ENCODE assay signal across 43 cellular contexts in the genomic region with DNA sequence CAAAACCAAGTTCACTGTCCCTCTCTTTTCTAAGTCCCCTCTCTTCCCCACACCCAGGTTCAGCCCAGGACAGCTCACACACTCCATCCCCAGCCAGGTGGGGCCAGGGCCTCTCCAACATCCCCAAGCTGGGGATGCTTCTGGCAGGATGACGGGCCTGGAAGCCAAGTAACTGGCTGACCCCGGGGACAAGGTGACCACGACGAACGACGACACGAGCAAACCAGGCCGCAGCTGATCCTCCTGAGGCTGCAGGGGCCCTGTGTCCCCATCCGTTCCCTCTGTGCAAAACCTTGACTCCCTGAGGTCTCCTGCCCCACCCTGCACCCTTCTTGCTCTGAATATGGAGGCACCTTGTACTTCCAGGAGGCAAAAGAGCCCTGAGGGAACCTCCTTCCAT. TPM values are rescaled to one million over a fixed set of nuclear protein-coding genes. Genes with fewer than 3 reads are reported as not detected.
"Had no signal": no experiment of that assay in that cellular context is flagged by ENCODE, and none has a peak within 500 bp of the region (broad histone marks: within the 10 kb centered on the region; RNA-seq: fewer than 3 reads in every experiment).

No MANE protein-coding gene starts in this region.

- H3K4me1 ChIP-seq: adrenal gland, ascending aorta, body of pancreas, breast epithelium had no signal

- H3K4me3 ChIP-seq: adrenal gland, ascending aorta, body of pancreas, breast epithelium, cardiac muscle cell had no signal

- DNase-seq: activated effector memory CD4-positive, alpha-beta T cell treated with anti-CD3 and anti-CD28 coated beads, Interleukin-2, amount 50 U/mL, for 16 hours; activated effector memory CD4-positive, alpha-beta T cell treated with Interleukin-2 at 50 U/mL for 16 hours; activated gamma-delta T cell; activated gamma-delta T cell treated with Interleukin-2 at 50 U/mL for 16 hours; activated naive CD4-positive, alpha-beta T cell; activated naive CD4-positive, alpha-beta T cell treated with anti-CD3 and anti-CD28 coated beads for 36 hours; activated naive CD4-positive, alpha-beta T cell treated with anti-CD3 and anti-CD28 coated beads, Interleukin-2, amount 10 ng/mL, durations not matched to agents 7 days and 5 days; activated naive CD4-positive, alpha-beta T cell treated with anti-CD3 and anti-CD28 coated beads, Interleukin-2, amount 50 U/mL, for 16 hours; activated naive CD4-positive, alpha-beta T cell treated with Interleukin-2 at 50 U/mL for 16 hours; activated naive CD8-positive, alpha-beta T cell treated with anti-CD3 and anti-CD28 coated beads for 36 hours; activated naive CD8-positive, alpha-beta T cell treated with anti-CD3 and anti-CD28 coated beads, Interleukin-2, amount 10 ng/mL, durations not matched to agents 7 days and 5 days; activated naive CD8-positive, alpha-beta T cell treated with anti-CD3 and anti-CD28 coated beads, Interleukin-2, amount 50 U/mL, for 24 hours; activated T-cell treated with anti-CD3 and anti-CD28 coated beads for 4 hours; activated T-cell treated with anti-CD3 and anti-CD28 coated beads, Interleukin-2, amount 50 U/mL, for 1 hour; activated T-cell treated with anti-CD3 and anti-CD28 coated beads, Interleukin-2, amount 50 U/mL, for 24 hours; activated T-cell treated with anti-CD3 and anti-CD28 coated beads, Interleukin-2, amount 50 U/mL, for 4 hours; activated T-cell treated with anti-CD3 and anti-CD28 coated beads, Interleukin-2, amount 50 U/mL, for 48 hours; activated T-cell treated with anti-CD3 and anti-CD28 coated beads, Interleukin-2, amount 50 U/mL, for 72 hours; adrenal gland; amniotic stem cell; amygdala; anterior cingulate cortex; aorta; body of pancreas; brain microvascular endothelial cell; caudate nucleus; central memory CD4-positive, alpha-beta T cell; cerebellar nuclear complex had no signal

- H3K9me3 ChIP-seq: adrenal gland, ascending aorta, body of pancreas, breast epithelium had no signal

- H3K27me3 Mint-ChIP-seq: activated naive CD4-positive, alpha-beta T cell treated with anti-CD3 and anti-CD28 coated beads, Interleukin-2, amount 10 ng/mL, durations not matched to agents 7 days and 5 days; activated naive CD8-positive, alpha-beta T cell treated with anti-CD3 and anti-CD28 coated beads, Interleukin-2, amount 10 ng/mL, durations not matched to agents 7 days and 5 days had no signal

- H3K27ac ChIP-seq: adrenal gland, ascending aorta, body of pancreas, brain microvascular endothelial cell, breast epithelium, cardiac muscle cell had no signal

- H3K36me3 Mint-ChIP-seq: activated naive CD4-positive, alpha-beta T cell treated with anti-CD3 and anti-CD28 coated beads, Interleukin-2, amount 10 ng/mL, durations not matched to agents 7 days and 5 days; activated naive CD4-positive, alpha-beta T cell treated with anti-CD3 and anti-CD28 coated beads, Interleukin-2, amount 50 U/mL, for 24 hours; activated naive CD4-positive, alpha-beta T cell treated with anti-CD3 and anti-CD28 coated beads, Interleukin-2, amount 50 U/mL, for 72 hours; activated naive CD8-positive, alpha-beta T cell; activated naive CD8-positive, alpha-beta T cell treated with anti-CD3 and anti-CD28 coated beads for 36 hours; activated naive CD8-positive, alpha-beta T cell treated with anti-CD3 and anti-CD28 coated beads, Interleukin-2, amount 10 ng/mL, durations not matched to agents 7 days and 5 days; brain had no signal

- H3K36me3 ChIP-seq: adrenal gland, ascending aorta, brain microvascular endothelial cell, breast epithelium, cardiac muscle cell had no signal

- H3K27me3 ChIP-seq: ascending aorta, body of pancreas, brain microvascular endothelial cell, breast epithelium, cardiac muscle cell had no signal

- H3K4me1 Mint-ChIP-seq: activated naive CD4-positive, alpha-beta T cell treated with anti-CD3 and anti-CD28 coated beads, Interleukin-2, amount 10 ng/mL, durations not matched to agents 7 days and 5 days; activated naive CD4-positive, alpha-beta T cell treated with anti-CD3 and anti-CD28 coated beads, Interleukin-2, amount 50 U/mL, for 24 hours; activated naive CD8-positive, alpha-beta T cell treated with anti-CD3 and anti-CD28 coated beads for 36 hours; activated naive CD8-positive, alpha-beta T cell treated with anti-CD3 and anti-CD28 coated beads, Interleukin-2, amount 10 ng/mL, durations not matched to agents 7 days and 5 days; activated naive CD8-positive, alpha-beta T cell treated with anti-CD3 and anti-CD28 coated beads, Interleukin-2, amount 50 U/mL, for 24 hours; activated T-helper 17 cell treated with anti-CD3 and anti-CD28 coated beads, Interleukin-2, amount 50 U/mL, for 72 hours; brain; central memory CD8-positive, alpha-beta T cell had no signal

- H3K9me3 Mint-ChIP-seq: activated naive CD4-positive, alpha-beta T cell treated with anti-CD3 and anti-CD28 coated beads for 36 hours; activated naive CD4-positive, alpha-beta T cell treated with anti-CD3 and anti-CD28 coated beads, Interleukin-2, amount 50 U/mL, for 24 hours; activated naive CD8-positive, alpha-beta T cell treated with anti-CD3 and anti-CD28 coated beads for 36 hours; activated naive CD8-positive, alpha-beta T cell treated with anti-CD3 and anti-CD28 coated beads, Interleukin-2, amount 50 U/mL, for 24 hours; activated T-cell treated with anti-CD3 and anti-CD28 coated beads, Interleukin-2, amount 50 U/mL, for 24 hours; activated T-cell treated with anti-CD3 and anti-CD28 coated beads, Interleukin-2, amount 50 U/mL, for 4 hours; activated T-helper 1 cell treated with anti-CD3 and anti-CD28 coated beads, Interleukin-12 subunit alpha, Interleukin-12 subunit beta, Interleukin-2, Interleukin-4 antibody, amounts not matched to agents 30 ng/mL and 10 ng/mL and 1 ng/mL, durations not matched to agents 14 hours and 24 hours and 36 hours; activated T-helper 2 cell treated with anti-CD3 and anti-CD28 coated beads, Interferon-gamma antibody, Interleukin-2, Interleukin-4, amounts not matched to agents 10 μg/mL and 5 μg/mL and 100 μg/mL, durations not matched to agents 14 hours and 24 hours and 36 hours; central memory CD8-positive, alpha-beta T cell had no signal

- H3K27ac Mint-ChIP-seq: activated naive CD4-positive, alpha-beta T cell treated with anti-CD3 and anti-CD28 coated beads for 36 hours; activated naive CD4-positive, alpha-beta T cell treated with anti-CD3 and anti-CD28 coated beads, Interleukin-2, amount 10 ng/mL, durations not matched to agents 7 days and 5 days; activated naive CD4-positive, alpha-beta T cell treated with anti-CD3 and anti-CD28 coated beads, Interleukin-2, amount 50 U/mL, for 24 hours; activated naive CD4-positive, alpha-beta T cell treated with anti-CD3 and anti-CD28 coated beads, Interleukin-2, amount 50 U/mL, for 72 hours; activated naive CD8-positive, alpha-beta T cell; activated naive CD8-positive, alpha-beta T cell treated with anti-CD3 and anti-CD28 coated beads for 36 hours; activated naive CD8-positive, alpha-beta T cell treated with anti-CD3 and anti-CD28 coated beads, Interleukin-2, amount 10 ng/mL, durations not matched to agents 7 days and 5 days; activated naive CD8-positive, alpha-beta T cell treated with anti-CD3 and anti-CD28 coated beads, Interleukin-2, amount 50 U/mL, for 24 hours; activated T-cell treated with anti-CD3 and anti-CD28 coated beads, Interleukin-2, amount 50 U/mL, for 24 hours; activated T-helper 1 cell treated with anti-CD3 and anti-CD28 coated beads, Interleukin-12 subunit alpha, Interleukin-12 subunit beta, Interleukin-2, Interleukin-4 antibody, amounts not matched to agents 30 ng/mL and 10 ng/mL and 1 ng/mL, durations not matched to agents 14 hours and 24 hours and 36 hours; activated T-helper 17 cell treated with anti-CD3 and anti-CD28 coated beads, Interleukin-2, amount 50 U/mL, for 72 hours; activated T-helper 2 cell treated with anti-CD3 and anti-CD28 coated beads, Interferon-gamma antibody, Interleukin-2, Interleukin-4, amounts not matched to agents 10 μg/mL and 5 μg/mL and 100 μg/mL, durations not matched to agents 14 hours and 24 hours and 36 hours; brain had no signal

- FAIRE-seq: astrocyte had no signal

- H3K4me3 Mint-ChIP-seq: activated naive CD4-positive, alpha-beta T cell treated with anti-CD3 and anti-CD28 coated beads for 36 hours; activated naive CD4-positive, alpha-beta T cell treated with anti-CD3 and anti-CD28 coated beads, Interleukin-2, amount 10 ng/mL, durations not matched to agents 7 days and 5 days; activated naive CD4-positive, alpha-beta T cell treated with anti-CD3 and anti-CD28 coated beads, Interleukin-2, amount 50 U/mL, for 24 hours; activated naive CD8-positive, alpha-beta T cell; activated naive CD8-positive, alpha-beta T cell treated with anti-CD3 and anti-CD28 coated beads for 36 hours; activated naive CD8-positive, alpha-beta T cell treated with anti-CD3 and anti-CD28 coated beads, Interleukin-2, amount 10 ng/mL, durations not matched to agents 7 days and 5 days; activated naive CD8-positive, alpha-beta T cell treated with anti-CD3 and anti-CD28 coated beads, Interleukin-2, amount 50 U/mL, for 24 hours; activated T-cell treated with anti-CD3 and anti-CD28 coated beads, Interleukin-2, amount 50 U/mL, for 24 hours; activated T-cell treated with anti-CD3 and anti-CD28 coated beads, Interleukin-2, amount 50 U/mL, for 4 hours; activated T-cell treated with anti-CD3 and anti-CD28 coated beads, Interleukin-2, amount 50 U/mL, for 72 hours; activated T-helper 1 cell treated with anti-CD3 and anti-CD28 coated beads, Interleukin-12 subunit alpha, Interleukin-12 subunit beta, Interleukin-2, Interleukin-4 antibody, amounts not matched to agents 30 ng/mL and 10 ng/mL and 1 ng/mL, durations not matched to agents 14 hours and 24 hours and 36 hours; activated T-helper 17 cell treated with anti-CD3 and anti-CD28 coated beads, Interleukin-2, amount 50 U/mL, for 72 hours; brain; central memory CD8-positive, alpha-beta T cell had no signal

- ATAC-seq: activated naive CD4-positive, alpha-beta T cell treated with anti-CD3 and anti-CD28 coated beads, Interleukin-2, amount 50 U/mL, for 72 hours; activated naive CD8-positive, alpha-beta T cell treated with anti-CD3 and anti-CD28 coated beads, Interleukin-2, amount 50 U/mL, for 24 hours; activated T-cell treated with anti-CD3 and anti-CD28 coated beads, Interleukin-2, amount 50 U/mL, for 4 hours; activated T-cell treated with anti-CD3 and anti-CD28 coated beads, Interleukin-2, amount 50 U/mL, for 72 hours; activated T-helper 17 cell treated with anti-CD3 and anti-CD28 coated beads, Interleukin-2, amount 50 U/mL, for 72 hours; body of pancreas had no signal

RNA-seq across cellular contexts. Expression of a gene that starts 11.6 kb away (rescaled TPM):
- total RNA-seq: activated naive CD4-positive, alpha-beta T cell treated with anti-CD3 and anti-CD28 coated beads for 36 hours; activated naive CD4-positive, alpha-beta T cell treated with anti-CD3 and anti-CD28 coated beads, Interleukin-2, amount 50 U/mL, for 72 hours; activated naive CD8-positive, alpha-beta T cell treated with anti-CD3 and anti-CD28 coated beads for 36 hours; activated T-helper 17 cell treated with anti-CD3 and anti-CD28 coated beads, Interleukin-2, amount 50 U/mL, for 72 hours; aorta; body of pancreas; breast epithelium; bronchial epithelial cell; cardiac muscle cell; cardiac septum had no signal
- polyA plus RNA-seq: adipose tissue had no signal

RNA-seq across cellular contexts. Expression of a gene that starts 26.4 kb away (rescaled TPM):
- total RNA-seq: activated naive CD4-positive, alpha-beta T cell treated with anti-CD3 and anti-CD28 coated beads for 36 hours; activated naive CD4-positive, alpha-beta T cell treated with anti-CD3 and anti-CD28 coated beads, Interleukin-2, amount 50 U/mL, for 72 hours; activated naive CD8-positive, alpha-beta T cell treated with anti-CD3 and anti-CD28 coated beads for 36 hours; activated naive CD8-positive, alpha-beta T cell treated with anti-CD3 and anti-CD28 coated beads, Interleukin-2, amount 10 ng/mL, durations not matched to agents 7 days and 5 days; activated T-cell treated with anti-CD3 and anti-CD28 coated beads, Interleukin-2, amount 50 U/mL, for 72 hours; activated T-helper 1 cell treated with anti-CD3 and anti-CD28 coated beads, Interleukin-12 subunit alpha, Interleukin-12 subunit beta, Interleukin-2, Interleukin-4 antibody, amounts not matched to agents 30 ng/mL and 10 ng/mL and 1 ng/mL, durations not matched to agents 14 hours and 24 hours and 36 hours; activated T-helper 17 cell treated with anti-CD3 and anti-CD28 coated beads, Interleukin-2, amount 50 U/mL, for 72 hours; activated T-helper 2 cell treated with anti-CD3 and anti-CD28 coated beads, Interferon-gamma antibody, Interleukin-2, Interleukin-4, amounts not matched to agents 10 μg/mL and 5 μg/mL and 100 μg/mL, durations not matched to agents 14 hours and 24 hours and 36 hours; aorta; ascending aorta; astrocyte; cardiac septum had no signal
- polyA plus RNA-seq: aorta, cardiac muscle cell had no signal
